2 cellular contexts compared by ENCODE assay signal in genomic region chr4:126779001-126779400, GRCh38.
TF ChIP-seq lines count a peak whose summit lies in the region.

No MANE protein-coding gene starts in this region.

TF ChIP-seq in IMR-90, 13 proteins besides CTCF, POLR2A, EP300 and RAD21:
- TF ChIP-seq MAZ (IDR thresholded peaks at IDR 0.05; ENCODE audit: borderline replicate concordance, low read depth, low read length), result no peak
- no peak for TF ChIP-seq NFE2L2 (IDR thresholded peaks at IDR 0.05; ENCODE audit: low read depth, low read length)
- no peak for TF ChIP-seq USF2 (IDR thresholded peaks at IDR 0.05; ENCODE audit: low read depth, low read length)
- TF ChIP-seq BHLHE40 (IDR thresholded peaks at IDR 0.05; ENCODE audit: low read depth, low read length), result no peak
- TF ChIP-seq CHD1 (IDR thresholded peaks at IDR 0.05; ENCODE audit: low read depth, low read length), result no peak
- no peak for TF ChIP-seq RCOR1 (IDR thresholded peaks at IDR 0.05; ENCODE audit: insufficient replicate concordance, low read length)
- no peak for TF ChIP-seq ELK1 (IDR thresholded peaks at IDR 0.05; ENCODE audit: borderline replicate concordance, low read depth, low read length)
- TF ChIP-seq MXI1 (IDR thresholded peaks at IDR 0.05; ENCODE audit: borderline replicate concordance, low read depth, low read length), result no peak
- TF ChIP-seq SMC3 (IDR thresholded peaks at IDR 0.05; ENCODE audit: low read depth, low read length), result no peak

TF ChIP-seq in K562, 482 proteins besides CTCF, POLR2A, EP300 and RAD21:
- TF ChIP-seq MLLT1 (IDR thresholded peaks at IDR 0.05), result 0 out of 4 replicates have a peak, but pooled peaks of 1 of the 2 experiments have one; percentile 0
- TF ChIP-seq EP400 (IDR thresholded peaks at IDR 0.05), result no peak
- TF ChIP-seq VEZF1 (CRISPR knock-in tag; IDR thresholded peaks at IDR 0.05), result peak; percentile 16; the same call in 1 of the 2 replicates
